Comparison of ENCODE assay signal across 16 cellular contexts in the genomic region with DNA sequence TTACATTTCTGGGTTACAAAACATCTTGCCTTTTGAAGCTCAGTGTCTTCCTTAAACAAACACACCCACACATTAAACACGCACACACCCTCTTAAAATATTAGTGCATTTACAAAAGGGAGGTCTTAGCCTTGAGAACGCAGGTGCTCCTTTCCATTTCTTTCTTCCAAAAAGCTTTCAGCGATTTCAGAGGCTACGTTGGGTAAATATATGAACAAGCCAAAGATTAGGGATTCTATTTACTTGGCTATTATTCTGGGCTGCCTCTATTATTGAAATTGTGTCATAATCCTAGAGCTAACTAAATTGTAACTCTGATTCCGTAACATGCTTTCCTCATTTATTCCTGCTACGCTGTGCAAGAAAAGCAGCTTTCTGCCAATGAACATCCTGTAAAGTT.
DNase-seq lines count a peak whose midpoint lies in the region; TF ChIP-seq lines count a peak whose summit lies in the region.
"Had no signal": no experiment of that assay in that cellular context is flagged by ENCODE, and none has a peak within 500 bp of the region (broad histone marks: within the 10 kb centered on the region; RNA-seq: fewer than 3 reads in every experiment).

No MANE protein-coding gene starts in this region.

- intact Hi-C loops in activated CD4-positive, alpha-beta T cell treated with anti-CD3 and anti-CD28 coated beads, Interleukin-2, amount 10 ng/mL, durations not matched to agents 24 days and 14 days (cut with micrococcal nuclease), result loop anchor here (1.0 to 10.0 kb wide), 3 partner anchors 9 to 169 kb away; a partner anchor contains a TSS

- no peak overlapping the region for H3K9ac ChIP-seq in endocrine pancreas (ENCODE audit: control insufficient read depth, insufficient read depth, low read length)

- no peaks in the 10 kb centered on the region for H3K9me3 Mint-ChIP-seq in activated CD4-positive, alpha-beta T cell treated with anti-CD3 and anti-CD28 coated beads, Interleukin-2, amount 10 ng/mL, durations not matched to agents 24 days and 14 days
- no peaks in the 10 kb centered on the region for H3K9me3 Mint-ChIP-seq in activated CD4-positive, alpha-beta T cell treated with anti-CD3 and anti-CD28 coated beads, Interleukin-2, amount 10 ng/mL, durations not matched to agents 7 days and 5 days

- H3K27me3 ChIP-seq in endocrine pancreas (ENCODE audit: control insufficient read depth, insufficient read depth, low read length), result no peaks in the 10 kb centered on the region

- peaks cover 10% of the 10 kb centered on the region for H3K4me1 ChIP-seq in endocrine pancreas (ENCODE audit: control insufficient read depth, insufficient read depth, low read length)

- peak overlapping the region in 18 of 21 experiments; percentile 5 to 75 (median 54) for H3K27ac ChIP-seq in skin epidermis
- H3K27ac ChIP-seq: HL-60 had no signal

- no peaks in the 10 kb centered on the region for H3K36me3 ChIP-seq in endocrine pancreas (ENCODE audit: control insufficient read depth, insufficient read depth, low read length)

- CTCF ChIA-PET in activated CD4-positive, alpha-beta T cell treated with anti-CD3 and anti-CD28 coated beads, Interleukin-2, amount 10 ng/mL, durations not matched to agents 7 days and 5 days (lab: Charles Lee), result no interaction called here

- TF ChIP-seq CTCF in GM13977 (IDR thresholded peaks at IDR 0.05; ENCODE audit: extremely low read depth, insufficient read depth, missing control alignments), result no peak

- H3K27ac Mint-ChIP-seq in activated CD4-positive, alpha-beta T cell treated with anti-CD3 and anti-CD28 coated beads, Interleukin-2, amount 10 ng/mL, durations not matched to agents 24 days and 14 days, result no peak overlapping the region
- H3K27ac Mint-ChIP-seq in activated CD4-positive, alpha-beta T cell treated with anti-CD3 and anti-CD28 coated beads, Interleukin-2, amount 10 ng/mL, durations not matched to agents 7 days and 5 days, result no peak overlapping the region

- H3K4me3 ChIP-seq in endocrine pancreas (ENCODE audit: control insufficient read depth, insufficient read depth, low read length), result peak overlapping the region; percentile 50
- no peak overlapping the region for H3K4me3 ChIP-seq in skin epidermis

- no peaks in the 10 kb centered on the region for H3K9me3 ChIP-seq in endocrine pancreas (ENCODE audit: control insufficient read depth, low read length)

- H3K36me3 Mint-ChIP-seq in activated CD4-positive, alpha-beta T cell treated with anti-CD3 and anti-CD28 coated beads, Interleukin-2, amount 10 ng/mL, durations not matched to agents 24 days and 14 days (ENCODE audit: low read depth), result no peaks in the 10 kb centered on the region
- peaks cover 3% of the 10 kb centered on the region for H3K36me3 Mint-ChIP-seq in activated CD4-positive, alpha-beta T cell treated with anti-CD3 and anti-CD28 coated beads, Interleukin-2, amount 10 ng/mL, durations not matched to agents 7 days and 5 days (ENCODE audit: low read depth)

- in situ Hi-C loops in GM13977 (cut with MboI; ENCODE audit: low pct_unique_long_range_greater_than_20kb, low sequenced_read_pairs, unreplicated experiment), result no loop called here

- H3K4me3 Mint-ChIP-seq in activated CD4-positive, alpha-beta T cell treated with anti-CD3 and anti-CD28 coated beads, Interleukin-2, amount 10 ng/mL, durations not matched to agents 24 days and 14 days, result peak overlapping the region; percentile 24
- no peak overlapping the region for H3K4me3 Mint-ChIP-seq in activated CD4-positive, alpha-beta T cell treated with anti-CD3 and anti-CD28 coated beads, Interleukin-2, amount 10 ng/mL, durations not matched to agents 7 days and 5 days

- peaks cover 29% of the 10 kb centered on the region for H3K27me3 Mint-ChIP-seq in activated CD4-positive, alpha-beta T cell treated with anti-CD3 and anti-CD28 coated beads, Interleukin-2, amount 10 ng/mL, durations not matched to agents 24 days and 14 days
- H3K27me3 Mint-ChIP-seq in activated CD4-positive, alpha-beta T cell treated with anti-CD3 and anti-CD28 coated beads, Interleukin-2, amount 10 ng/mL, durations not matched to agents 7 days and 5 days, result peaks cover 8% of the 10 kb centered on the region

- H3K4me1 Mint-ChIP-seq in activated CD4-positive, alpha-beta T cell treated with anti-CD3 and anti-CD28 coated beads, Interleukin-2, amount 10 ng/mL, durations not matched to agents 24 days and 14 days, result peaks cover 19% of the 10 kb centered on the region
- peaks cover 24% of the 10 kb centered on the region for H3K4me1 Mint-ChIP-seq in activated CD4-positive, alpha-beta T cell treated with anti-CD3 and anti-CD28 coated beads, Interleukin-2, amount 10 ng/mL, durations not matched to agents 7 days and 5 days

- POLR2A ChIA-PET in activated CD4-positive, alpha-beta T cell treated with anti-CD3 and anti-CD28 coated beads, Interleukin-2, amount 10 ng/mL, durations not matched to agents 7 days and 5 days (lab: Charles Lee), result no interaction called here

- DNase-seq in activated CD4-positive, alpha-beta T cell treated with anti-CD3 and anti-CD28 coated beads, Interleukin-2, amount 10 ng/mL, durations not matched to agents 24 days and 14 days, result no peak
- no peak for DNase-seq in activated CD4-positive, alpha-beta T cell treated with anti-CD3 and anti-CD28 coated beads, Interleukin-2, amount 50 U/mL, for 48 hours
- DNase-seq in NCI-H146 (lab: John Stamatoyannopoulos, UW) (peak; percentile 69), NCI-H82 (lab: John Stamatoyannopoulos, UW) (no peak), GM13977 (ENCODE audit: low spot score) (no peak)
- no peak for DNase-seq in activated CD4-positive, alpha-beta T cell treated with anti-CD3 and anti-CD28 coated beads, Interleukin-2, amount 10 ng/mL, durations not matched to agents 7 days and 5 days
- DNase-seq: activated CD4-positive, alpha-beta T cell treated with anti-CD3 and anti-CD28 coated beads, Interleukin-2, amount 50 U/mL, for 4 hours; foreskin melanocyte; KBM-7; NCI-H1436; NCI-H446 treated with DMSO at 0.1 percent for 48 hours; posterior cingulate gyrus; stimulated activated CD4-positive, alpha-beta T cell treated with anti-CD3 and anti-CD28 coated beads, Interleukin-12 subunit alpha, Interleukin-12 subunit beta, amount 100 ng/mL, for 4 hours had no signal
